In the genomic region with DNA sequence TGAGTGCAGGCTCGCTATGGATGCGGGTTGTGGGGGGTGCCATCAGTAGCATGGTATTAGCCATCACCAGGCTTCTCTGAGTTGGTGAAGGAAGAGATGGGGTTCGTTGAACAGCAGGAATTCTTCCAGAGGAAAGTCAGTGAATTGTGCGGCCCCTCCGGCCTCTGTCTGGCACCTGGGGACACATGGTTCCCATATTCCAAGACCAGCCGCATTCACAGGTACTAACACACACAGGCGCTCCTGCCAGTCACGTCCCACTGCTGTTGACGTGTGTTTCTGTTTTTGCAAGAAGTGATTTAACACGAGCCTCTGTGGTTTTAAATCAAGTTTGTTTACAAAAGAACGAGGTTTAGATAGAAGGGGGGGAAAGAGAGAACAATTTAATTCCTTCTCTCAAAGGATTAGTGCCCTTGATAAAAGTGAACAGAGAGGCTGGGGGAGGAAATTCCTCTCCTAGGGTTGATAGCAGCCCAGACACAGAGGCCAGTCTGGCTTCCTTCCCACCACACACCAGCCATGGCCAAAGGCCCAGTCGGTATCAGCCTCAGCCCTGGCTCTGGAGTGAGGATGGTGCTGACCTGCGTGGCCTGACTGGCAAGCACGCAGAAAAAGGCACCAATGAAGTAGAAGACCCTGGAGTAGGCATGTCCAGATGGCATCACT, we compare ENCODE assay signal across 15 cellular contexts.
DNase-seq lines count a peak whose midpoint lies in the region; ATAC-seq, FAIRE-seq and TF ChIP-seq lines count a peak whose summit lies in the region.
"Had no signal": no experiment of that assay in that cellular context is flagged by ENCODE, and none has a peak within 500 bp of the region (broad histone marks: within the 10 kb centered on the region; RNA-seq: fewer than 3 reads in every experiment).

No MANE protein-coding gene starts in this region.

- intact Hi-C loops in vagina (cut with DNase I): no loop called here

- no peak overlapping the region for H4K8ac ChIP-seq in neuronal stem cell (ENCODE audit: low read depth, low read length)

- H3K18ac ChIP-seq in neuronal stem cell (ENCODE audit: low read length): peak overlapping the region; percentile 11

- TF ChIP-seq POLR2A in vagina (IDR thresholded peaks at IDR 0.05): no peak

- no peak overlapping the region for H2BK12ac ChIP-seq in neuronal stem cell (ENCODE audit: low read length)

- TF ChIP-seq CTCF in right atrium auricular region (IDR thresholded peaks at IDR 0.05): no peak
- no peak for TF ChIP-seq CTCF in vagina (IDR thresholded peaks at IDR 0.05)

- no peak overlapping the region for H2AK5ac ChIP-seq in neuronal stem cell (ENCODE audit: low read depth, low read length)

- no peak for ATAC-seq in GM18520 (IDR thresholded peaks at IDR 0.05; ENCODE audit: unreplicated experiment)

- H3K4me1 ChIP-seq in right atrium auricular region (peaks cover 0 to 13% of the 10 kb centered on the region in 2 donors), neuronal stem cell (ENCODE audit: control insufficient read depth in 2 of 2, insufficient read depth in 1 of 2, low read depth in 1 of 2, low read length in 2 of 2) (peaks cover 0 to 3% of the 10 kb centered on the region in 2 donors), vagina (peaks cover 10% of the 10 kb centered on the region), small intestine (ENCODE audit: control insufficient read depth in 2 of 2, insufficient read depth in 1 of 2, low read depth in 1 of 2, low read length in 1 of 2) (no peaks in the 10 kb centered on the region)
- H3K4me1 ChIP-seq: prostate gland had no signal

- H3K23ac ChIP-seq in neuronal stem cell (ENCODE audit: low read depth, low read length, poor library complexity): no peak overlapping the region

- no peak for FAIRE-seq in small intestine (lab: Jason Lieb, UNC)
- FAIRE-seq: HTR-8/SVneo, islet of Langerhans had no signal

- H2BK5ac ChIP-seq in neuronal stem cell (ENCODE audit: low read length): no peak overlapping the region

- H3K14ac ChIP-seq in neuronal stem cell (ENCODE audit: low read length): peak overlapping the region; percentile 41

- H3K27me3 ChIP-seq in right atrium auricular region (no peaks in the 10 kb centered on the region), neuronal stem cell (ENCODE audit: control insufficient read depth in 3 of 3, insufficient read depth in 3 of 3, low read depth in 1 of 3, low read length in 3 of 3) (no peaks in the 10 kb centered on the region), vagina (no peaks in the 10 kb centered on the region), small intestine (ENCODE audit: control insufficient read depth in 2 of 2, insufficient read depth in 2 of 2, low read length in 2 of 2) (no peaks in the 10 kb centered on the region)
- H3K27me3 ChIP-seq: BLaER1 had no signal

- H2AFZ ChIP-seq in neuronal stem cell (ENCODE audit: low read length): no peak overlapping the region

- no CpG with 5 or more reads among the region's 14 CpGs for WGBS in neuronal stem cell (ENCODE audit: extremely low coverage in 2 of 2, insufficient read length in 2 of 2, insufficient replicate concordance in 1 of 2), 2 donors
- 62 to 81% (median 72%) methylated on average over 14 of the region's 14 CpGs for WGBS in small intestine, 3 donors

- H3K27ac ChIP-seq in right atrium auricular region: peak overlapping the region; percentile 18 to 46
- H3K27ac ChIP-seq in neuronal stem cell (replicated peaks; ENCODE audit: low read length): no peak overlapping the region
- peak overlapping the region; percentile 68 for H3K27ac ChIP-seq in vagina
- no peak overlapping the region for H3K27ac ChIP-seq in small intestine (ENCODE audit: low read depth in 1 of 2, low read length in 1 of 2)
- H3K27ac ChIP-seq: BLaER1, prostate gland had no signal

- H2BK120ac ChIP-seq in neuronal stem cell (ENCODE audit: low read depth, low read length): no peak overlapping the region

- no peak overlapping the region for H3K4ac ChIP-seq in neuronal stem cell (ENCODE audit: low read length)

- no peak overlapping the region for H4K91ac ChIP-seq in neuronal stem cell (ENCODE audit: low read depth, low read length, poor library complexity)

- H3K4me2 ChIP-seq in neuronal stem cell (ENCODE audit: insufficient read depth, low read length, poor library complexity, severe bottlenecking): no peak overlapping the region
- H3K4me2 ChIP-seq: BLaER1 had no signal

- DNase-seq in astrocyte of the hippocampus (ENCODE audit: low read depth, low spot score) (peak; percentile 71), right atrium auricular region (ENCODE audit: low spot score) (no peak), neuronal stem cell (ENCODE audit: low spot score) (no peak), vagina (ENCODE audit: extremely low spot score in 2 of 2) (no peak), small intestine (no peak)
- DNase-seq in activated CD8-positive, alpha-beta memory T cell treated with anti-CD3 and anti-CD28 coated beads for 24 hours: no peak
- DNase-seq: activated CD4-positive, CD25-positive, alpha-beta regulatory T cell; amygdala; DMS 273 treated with DMSO at 0.1 percent for 48 hours; NCI-H146 had no signal

- H2BK15ac ChIP-seq in neuronal stem cell (ENCODE audit: low read length): no peak overlapping the region

- H3K9me3 ChIP-seq in right atrium auricular region (no peaks in the 10 kb centered on the region), neuronal stem cell (replicated peaks in 1 of 2; ENCODE audit: control insufficient read depth in 2 of 2, insufficient read depth in 1 of 2, low read depth in 1 of 2, low read length in 2 of 2) (no peaks in the 10 kb centered on the region), vagina (no peaks in the 10 kb centered on the region), small intestine (ENCODE audit: control insufficient read depth, low read depth) (no peaks in the 10 kb centered on the region)
- H3K9me3 ChIP-seq: BLaER1, prostate gland had no signal

- no peak overlapping the region for H3K9ac ChIP-seq in neuronal stem cell (ENCODE audit: low read depth, low read length, poor library complexity)
- H3K9ac ChIP-seq: BLaER1 had no signal

- no peak overlapping the region for H3K4me3 ChIP-seq in right atrium auricular region
- H3K4me3 ChIP-seq in neuronal stem cell (ENCODE audit: low read length in 2 of 2): peak overlapping the region in 1 of 2 donors; percentile 63
- no peak overlapping the region for H3K4me3 ChIP-seq in vagina
- H3K4me3 ChIP-seq in small intestine (ENCODE audit: low read depth in 1 of 2, low read length in 2 of 2): no peak overlapping the region
- H3K4me3 ChIP-seq: BLaER1, prostate gland had no signal

- H3K36me3 ChIP-seq in right atrium auricular region (no peaks in the 10 kb centered on the region), neuronal stem cell (replicated peaks in 1 of 2; ENCODE audit: control insufficient read depth in 2 of 2, insufficient read depth in 2 of 2, low read length in 2 of 2) (no peaks in the 10 kb centered on the region), vagina (no peaks in the 10 kb centered on the region), small intestine (ENCODE audit: control insufficient read depth in 2 of 2, insufficient read depth in 2 of 2, low read length in 2 of 2) (no peaks in the 10 kb centered on the region)
- H3K36me3 ChIP-seq: BLaER1, prostate gland had no signal

- no peaks in the 10 kb centered on the region for H3K79me1 ChIP-seq in neuronal stem cell (ENCODE audit: low read depth, low read length)

Comparison
In these comparisons a context has a peak if more than half of its experiments do, and no peak if none do; other contexts are left out.
1. H3K27ac ChIP-seq: peak in right atrium auricular region (2 of 2) and vagina (single experiment); none in neuronal stem cell (single experiment) and small intestine (0 of 2).